Comparison of ENCODE assay signal across 12 cellular contexts in the genomic region with DNA sequence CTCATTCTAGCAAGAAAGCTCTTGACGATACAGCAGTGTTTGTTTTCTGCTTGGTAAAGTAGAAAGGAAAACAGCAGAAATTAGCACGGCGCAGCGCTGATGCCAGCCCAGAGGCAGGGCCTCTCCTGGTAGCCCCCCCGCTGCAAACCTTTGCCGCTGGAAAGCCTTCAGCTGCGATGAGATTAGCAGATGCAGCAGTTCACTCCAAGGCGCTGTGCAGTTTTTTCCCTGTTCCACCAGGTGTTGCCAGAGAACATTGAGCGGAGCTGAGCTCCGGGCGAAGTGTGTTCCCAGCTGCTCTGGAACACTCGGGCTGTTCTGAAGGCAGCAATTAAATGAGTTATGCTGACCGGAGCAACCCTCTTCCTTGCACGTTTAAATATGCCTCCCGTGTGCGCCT.
DNase-seq lines count a peak whose midpoint lies in the region; ATAC-seq and TF ChIP-seq lines count a peak whose summit lies in the region.
"Had no signal": no experiment of that assay in that cellular context is flagged by ENCODE, and none has a peak within 500 bp of the region (broad histone marks: within the 10 kb centered on the region; RNA-seq: fewer than 3 reads in every experiment).

No MANE protein-coding gene starts in this region.

- H2BK5ac ChIP-seq in H9 (ENCODE audit: insufficient read length, low read length), result no peak overlapping the region

- no peaks in the 10 kb centered on the region for H3K23me2 ChIP-seq in H9 (ENCODE audit: insufficient read length, low read depth, low read length, poor library complexity, severe bottlenecking)

- H3K27me3 ChIP-seq in H9 (ENCODE audit: insufficient read depth, low read length), result no peaks in the 10 kb centered on the region
- no peaks in the 10 kb centered on the region for H3K27me3 ChIP-seq in heart left ventricle

- H4K91ac ChIP-seq in H9 (ENCODE audit: insufficient read length, low read depth, low read length), result no peak overlapping the region

- intact Hi-C loops in heart left ventricle (cut with DNase I) (loop anchor here in 5 of 10 donors (2.0 to 10.0 kb wide), 4 partner anchors 72 to 767 kb away; a partner anchor contains a TSS), posterior cingulate gyrus (cut with DNase I) (no loop called here)

- no peak for TF ChIP-seq POLR2A in heart left ventricle (IDR thresholded peaks at IDR 0.05)

- peak; percentile 71 for DNase-seq in H9
- DNase-seq in NCI-H82 (lab: John Stamatoyannopoulos, UW), result peak; percentile 96
- peak; percentile 47 to 81 (median 66) for DNase-seq in heart left ventricle
- DNase-seq in posterior cingulate gyrus, result peak; percentile 24 to 96 (median 76)
- no peak for DNase-seq in osteocyte (ENCODE audit: extremely low spot score, unreplicated experiment)
- DNase-seq in mesothelial cell of epicardium (ENCODE audit: low spot score in 2 of 2, unreplicated experiment in 2 of 2), result no peak
- no peak for DNase-seq in HUDEP-2 (lab: John Stamatoyannopoulos, UW; ENCODE audit: unreplicated experiment in 76 of 76)
- no peak for DNase-seq in stimulated activated CD4-positive, alpha-beta T cell treated with anti-CD3 and anti-CD28 coated beads, Interleukin-4, amount 100 ng/mL, for 4 hours
- DNase-seq: activated CD4-positive, CD25-positive, alpha-beta regulatory T cell; GF-D8; GM23248 had no signal

- no peaks in the 10 kb centered on the region for H3K79me2 ChIP-seq in H9 (ENCODE audit: insufficient read depth, low read length)

- H3K9ac ChIP-seq in H9 (ENCODE audit: extremely low read depth, insufficient read length, low read length), result no peak overlapping the region
- H3K9ac ChIP-seq: GM23248 had no signal

- H3K4me1 ChIP-seq in H9 (ENCODE audit: insufficient read depth, low read length) (no peaks in the 10 kb centered on the region), heart left ventricle (peaks cover 0 to 21% (median 0%) of the 10 kb centered on the region in 12 donors)

- peak; percentile 92 to 95 (median 94) for ATAC-seq in heart left ventricle

- no peak overlapping the region for H2BK12ac ChIP-seq in H9 (ENCODE audit: insufficient read length, low read depth, low read length)

- no peak overlapping the region for H2BK120ac ChIP-seq in H9 (ENCODE audit: low read depth, low read length, poor library complexity, severe bottlenecking)

- no peak overlapping the region for H3K18ac ChIP-seq in H9 (ENCODE audit: insufficient read length, low read depth, low read length)

- no peak overlapping the region for H2BK20ac ChIP-seq in H9 (ENCODE audit: low read depth, low read length, poor library complexity, severe bottlenecking)

- H2AFZ ChIP-seq in H9 (ENCODE audit: low read length), result no peak overlapping the region
- H2AFZ ChIP-seq: GM23248 had no signal

- no peak overlapping the region for H3K14ac ChIP-seq in H9 (ENCODE audit: insufficient read depth, low read length)

- H3K4ac ChIP-seq in H9 (ENCODE audit: low read depth, low read length), result no peak overlapping the region

- no peak overlapping the region for H4K5ac ChIP-seq in H9 (ENCODE audit: insufficient read length, low read depth, low read length)

- H2AK5ac ChIP-seq in H9 (ENCODE audit: insufficient read length, low read length), result no peak overlapping the region

- no peak overlapping the region for H3K4me2 ChIP-seq in H9 (ENCODE audit: insufficient read depth, insufficient read length, low read length)

- peaks cover 0 to 5% (median 2%) of the 10 kb centered on the region in 3 experiments; a peak in 2 of 7 replicates for H3K36me3 Mint-ChIP-seq in H9 (ENCODE audit: insufficient read depth in 1 of 3, low read depth in 3 of 3)
- no peaks in the 10 kb centered on the region for H3K36me3 Mint-ChIP-seq in osteocyte (ENCODE audit: unreplicated experiment)
- H3K36me3 Mint-ChIP-seq in mesothelial cell of epicardium, result no peaks in the 10 kb centered on the region
- H3K36me3 Mint-ChIP-seq: memory B cell had no signal

- H3K4me1 Mint-ChIP-seq in H9, result peaks cover 10 to 12% of the 10 kb centered on the region in 2 experiments
- H3K4me1 Mint-ChIP-seq in osteocyte (ENCODE audit: unreplicated experiment), result no peaks in the 10 kb centered on the region
- peaks cover 3% of the 10 kb centered on the region for H3K4me1 Mint-ChIP-seq in mesothelial cell of epicardium
- H3K4me1 Mint-ChIP-seq: memory B cell had no signal

- no peak overlapping the region for H3K56ac ChIP-seq in H9 (ENCODE audit: insufficient read length, low read depth, low read length)

- H3K23ac ChIP-seq in H9 (ENCODE audit: insufficient read length, low read depth, low read length), result no peak overlapping the region

- no peak overlapping the region for H2BK15ac ChIP-seq in H9 (ENCODE audit: low read depth, low read length)

- H3K4me3 Mint-ChIP-seq in H9, result no peak overlapping the region
- H3K4me3 Mint-ChIP-seq in osteocyte (ENCODE audit: unreplicated experiment), result no peak overlapping the region
- H3K4me3 Mint-ChIP-seq in mesothelial cell of epicardium, result no peak overlapping the region
- H3K4me3 Mint-ChIP-seq: memory B cell had no signal

- H3K9me3 ChIP-seq in H9 (ENCODE audit: control insufficient read depth, low read depth, low read length), result no peaks in the 10 kb centered on the region
- H3K9me3 ChIP-seq in heart left ventricle, result peaks cover 0 to 3% (median 0%) of the 10 kb centered on the region in 12 donors

- H3K79me1 ChIP-seq in H9 (ENCODE audit: insufficient read depth, low read depth, low read length, poor library complexity, severe bottlenecking), result no peaks in the 10 kb centered on the region

- peak; percentile 58 for TF ChIP-seq CTCF in H9 (conservative IDR thresholded peaks at IDR 0.05)
- peak in 11 of 12 donors; percentile 21 to 62 (median 46) for TF ChIP-seq CTCF in heart left ventricle (IDR thresholded peaks at IDR 0.05)
- no peak for TF ChIP-seq CTCF in osteocyte (IDR thresholded peaks at IDR 0.05)
- TF ChIP-seq CTCF in mesothelial cell of epicardium (IDR thresholded peaks at IDR 0.05; ENCODE audit: unreplicated experiment), result no peak

- no peaks in the 10 kb centered on the region for H4K20me1 ChIP-seq in H9 (ENCODE audit: control insufficient read depth, insufficient read depth, insufficient read length)

- H3K36me3 ChIP-seq in heart left ventricle, result no peaks in the 10 kb centered on the region

- no peak overlapping the region for H3K27ac ChIP-seq in H9 (ENCODE audit: insufficient read length, low read depth, low read length)
- H3K27ac ChIP-seq in heart left ventricle, result peak overlapping the region in 3 of 12 donors; percentile 8 to 56 (median 39)
- H3K27ac ChIP-seq: GM23248 had no signal

- H3K27me3 Mint-ChIP-seq in H9 (ENCODE audit: low read depth) (peaks cover 5% of the 10 kb centered on the region; the same call in 1 of the 2 replicates), osteocyte (ENCODE audit: unreplicated experiment) (no peaks in the 10 kb centered on the region), mesothelial cell of epicardium (ENCODE audit: low read depth) (peaks cover 14% of the 10 kb centered on the region)
- H3K27me3 Mint-ChIP-seq: memory B cell had no signal

- no peak overlapping the region for H3K27ac Mint-ChIP-seq in H9
- H3K27ac Mint-ChIP-seq in osteocyte (ENCODE audit: unreplicated experiment), result no peak overlapping the region
- no peak overlapping the region for H3K27ac Mint-ChIP-seq in mesothelial cell of epicardium
- H3K27ac Mint-ChIP-seq: memory B cell had no signal

- H3K9me3 Mint-ChIP-seq in H9 (peaks cover 0 to 4% of the 10 kb centered on the region in 2 experiments; a peak in 3 of 5 replicates), osteocyte (ENCODE audit: unreplicated experiment) (peaks cover 18% of the 10 kb centered on the region), mesothelial cell of epicardium (no peaks in the 10 kb centered on the region)

- no CpG with 5 or more reads among the region's 16 CpGs for WGBS in H9 (ENCODE audit: extremely low coverage, insufficient read length, low lambda C conversion rate)
- 30 to 35% (median 30%) methylated on average over 13 to 16 of the region's 16 CpGs for WGBS in heart left ventricle, 4 donors

- peak overlapping the region in 3 of 12 donors; percentile 11 to 27 (median 26) for H3K4me3 ChIP-seq in heart left ventricle
- H3K4me3 ChIP-seq: GM23248 had no signal

- H3T11ph ChIP-seq in H9 (ENCODE audit: low read length), result no peak overlapping the region

- H4K8ac ChIP-seq in H9 (replicated peaks; ENCODE audit: insufficient read length, low read depth, low read length), result no peak overlapping the region

Comparison
In these comparisons a context has a peak if more than half of its experiments do, and no peak if none do; other contexts are left out.
1. DNase-seq: peak in H9 (single experiment), NCI-H82 (single experiment), heart left ventricle (5 of 5) and posterior cingulate gyrus (10 of 10); none in osteocyte (single experiment), mesothelial cell of epicardium (0 of 2), HUDEP-2 (0 of 76) and stimulated activated CD4-positive, alpha-beta T cell treated with anti-CD3 and anti-CD28 coated beads, Interleukin-4, amount 100 ng/mL, for 4 hours (0 of 2).
2. CTCF ChIP-seq: peak in H9 (single experiment) and heart left ventricle (11 of 12); none in osteocyte (single experiment) and mesothelial cell of epicardium (single experiment).